ENCODE assay signal across 20 cellular contexts in the genomic region with DNA sequence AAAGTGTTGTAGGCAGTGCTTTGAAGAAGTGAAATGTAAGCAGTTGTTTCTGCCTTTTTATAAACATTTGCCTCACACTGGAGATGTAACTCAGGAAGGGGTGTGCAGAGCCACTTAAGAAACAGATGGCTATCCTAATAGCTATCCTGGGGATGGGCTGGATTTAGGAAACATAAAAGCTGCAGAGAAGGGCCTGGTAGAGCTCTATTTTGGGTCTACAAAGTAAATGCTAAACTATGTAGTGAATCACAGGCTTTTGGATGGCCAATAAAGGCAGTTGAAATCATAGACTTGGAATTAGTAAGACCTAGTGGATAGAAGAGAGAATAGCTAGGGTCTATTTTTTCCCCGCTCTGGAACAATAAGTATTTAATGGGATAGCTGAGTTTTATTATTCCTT.
A peak's percentile ranks its signal among the peaks of the same experiment; 100 is the strongest.
DNase-seq lines count a peak whose midpoint lies in the region; ATAC-seq and TF ChIP-seq lines count a peak whose summit lies in the region.
"Had no signal": no experiment of that assay in that cellular context is flagged by ENCODE, and none has a peak within 500 bp of the region (broad histone marks: within the 10 kb centered on the region; RNA-seq: fewer than 3 reads in every experiment).

No MANE protein-coding gene starts in this region.

- no peak for TF ChIP-seq POLR2A in stomach (IDR thresholded peaks at IDR 0.05)

- H3K4me3 Mint-ChIP-seq in GM23338: no peak overlapping the region
- H3K4me3 Mint-ChIP-seq: activated CD4-positive, alpha-beta memory T cell treated with anti-CD3 and anti-CD28 coated beads for 36 hours; activated naive CD4-positive, alpha-beta T cell treated with anti-CD3 and anti-CD28 coated beads, Interleukin-2, amount 10 ng/mL, durations not matched to agents 7 days and 5 days; activated T-cell treated with anti-CD3 and anti-CD28 coated beads, Interleukin-2, amount 50 U/mL, for 24 hours had no signal

- peaks cover 15% of the 10 kb centered on the region for H3K9me3 Mint-ChIP-seq in GM23338

- peaks cover 10% of the 10 kb centered on the region; the same call in 1 of the 3 replicates for H3K36me3 Mint-ChIP-seq in GM23338 (ENCODE audit: low read depth)
- H3K36me3 Mint-ChIP-seq: activated naive CD4-positive, alpha-beta T cell treated with anti-CD3 and anti-CD28 coated beads, Interleukin-2, amount 10 ng/mL, durations not matched to agents 7 days and 5 days had no signal

- H3K9me2 ChIP-seq in GM23338 (ENCODE audit: insufficient read depth): 0 out of 2 replicates have a peak, but pooled peaks cover 3% of the 10 kb centered on the region

- H3K4me2 ChIP-seq in GM23338: no peak overlapping the region

- TF ChIP-seq EP300 in stomach (IDR thresholded peaks at IDR 0.05): no peak

- ATAC-seq in GM23338 (no peak), mucosa of descending colon (peak; percentile 29)
- ATAC-seq: body of pancreas, left lung had no signal

- H3K36me3 ChIP-seq in GM23338 (ENCODE audit: insufficient read depth): no peaks in the 10 kb centered on the region
- H3K36me3 ChIP-seq in mucosa of descending colon (ENCODE audit: low read depth): no peaks in the 10 kb centered on the region
- no peaks in the 10 kb centered on the region for H3K36me3 ChIP-seq in stomach
- H3K36me3 ChIP-seq: left lung, neutrophil, WERI-Rb-1 had no signal

- H3K4me1 ChIP-seq in GM23338 (ENCODE audit: insufficient read depth) (no peaks in the 10 kb centered on the region), mucosa of descending colon (ENCODE audit: low read depth) (no peaks in the 10 kb centered on the region), stomach (peaks cover 0 to 9% (median 0%) of the 10 kb centered on the region in 4 donors)
- H3K4me1 ChIP-seq: body of pancreas, left lung had no signal

- 0 out of 2 replicates have a peak overlapping the region, but pooled peaks have one; percentile 3 for H2AFZ ChIP-seq in GM23338

- WGBS in stomach, 5 donors: 74 to 90% (median 83%) methylated on average over 1 of the region's 1 CpG

- H3K27me3 Mint-ChIP-seq in GM23338 (ENCODE audit: insufficient read depth, low read depth, poor library complexity): no peaks in the 10 kb centered on the region
- H3K27me3 Mint-ChIP-seq: activated CD4-positive, alpha-beta memory T cell treated with anti-CD3 and anti-CD28 coated beads for 36 hours; activated naive CD4-positive, alpha-beta T cell treated with anti-CD3 and anti-CD28 coated beads, Interleukin-2, amount 10 ng/mL, durations not matched to agents 7 days and 5 days had no signal

- H3K27ac ChIP-seq in AG04450 (ENCODE audit: low read depth, low read length): no peak overlapping the region
- no peak overlapping the region for H3K27ac ChIP-seq in GM23338 (ENCODE audit: low read depth)
- peak overlapping the region; percentile 14 to 20 for H3K27ac ChIP-seq in coronary artery
- H3K27ac ChIP-seq in stomach: peak overlapping the region in 1 of 5 donors; percentile 3
- H3K27ac ChIP-seq: body of pancreas, left lung, neutrophil, WERI-Rb-1 had no signal

- TF ChIP-seq CTCF in AG04450 (IDR thresholded peaks at IDR 0.05; ENCODE audit: low read depth, low read length): no peak
- TF ChIP-seq CTCF in GM23338 (conservative IDR thresholded peaks at IDR 0.05; ENCODE audit: low read depth in 2 of 2): no peak
- TF ChIP-seq CTCF in coronary artery (IDR thresholded peaks at IDR 0.05): no peak
- TF ChIP-seq CTCF in mucosa of descending colon (IDR thresholded peaks at IDR 0.05): no peak
- no peak for TF ChIP-seq CTCF in stomach (IDR thresholded peaks at IDR 0.05)

- no peaks in the 10 kb centered on the region for H3F3A ChIP-seq in GM23338 (replicated peaks; ENCODE audit: low read depth)

- no peaks in the 10 kb centered on the region for H4K20me1 ChIP-seq in GM23338 (replicated peaks; ENCODE audit: insufficient read depth)

- H3K27me3 ChIP-seq in AG04450 (ENCODE audit: control insufficient read depth, insufficient read depth, low read length): no peaks in the 10 kb centered on the region
- no peaks in the 10 kb centered on the region for H3K27me3 ChIP-seq in GM23338 (ENCODE audit: insufficient read depth)
- H3K27me3 ChIP-seq in stomach: no peaks in the 10 kb centered on the region
- H3K27me3 ChIP-seq: body of pancreas, left lung, neutrophil had no signal

- POLR2A ChIA-PET in AG04450 (lab: Yijun Ruan, JAX) (no interaction called here), HEK293T (lab: Yijun Ruan, JAX) (no interaction called here)

- H3K4me1 Mint-ChIP-seq in GM23338: no peaks in the 10 kb centered on the region
- H3K4me1 Mint-ChIP-seq: activated naive CD4-positive, alpha-beta T cell treated with anti-CD3 and anti-CD28 coated beads, Interleukin-2, amount 10 ng/mL, durations not matched to agents 7 days and 5 days had no signal

- H3K9me3 ChIP-seq in AG04450 (ENCODE audit: control insufficient read depth, insufficient read depth, low read length) (peaks cover 3% of the 10 kb centered on the region), mucosa of descending colon (peaks cover 3% of the 10 kb centered on the region), stomach (peaks cover 0 to 3% (median 0%) of the 10 kb centered on the region in 4 donors)
- H3K9me3 ChIP-seq: body of pancreas, neutrophil had no signal

- H3K79me2 ChIP-seq in GM23338 (replicated peaks; ENCODE audit: insufficient read depth): no peaks in the 10 kb centered on the region

- CTCF ChIA-PET in AG04450 (lab: Charles Lee) (interaction anchor here (0.7 to 2.4 kb wide), 5 partner anchors 9 to 71 kb away, joined by 3 to 10 read pairs (median 3); no protein-coding TSS in a partner anchor), HEK293T (lab: Yijun Ruan, JAX) (no interaction called here)

- H3K27ac Mint-ChIP-seq in GM23338: no peak overlapping the region
- H3K27ac Mint-ChIP-seq: activated CD4-positive, alpha-beta memory T cell treated with anti-CD3 and anti-CD28 coated beads for 36 hours; activated naive CD4-positive, alpha-beta T cell treated with anti-CD3 and anti-CD28 coated beads, Interleukin-2, amount 10 ng/mL, durations not matched to agents 7 days and 5 days; activated T-cell treated with anti-CD3 and anti-CD28 coated beads, Interleukin-2, amount 50 U/mL, for 24 hours had no signal

- peak; percentile 37 for DNase-seq in AG04450 (ENCODE audit: low read depth, low spot score)
- no peak for DNase-seq in GM23338 (ENCODE audit: low spot score)
- DNase-seq in coronary artery (ENCODE audit: low spot score): no peak
- DNase-seq in mucosa of descending colon: no peak
- DNase-seq in stomach: no peak
- no peak for DNase-seq in putamen (ENCODE audit: low spot score)
- no peak for DNase-seq in HEK293T (ENCODE audit: extremely low spot score)
- no peak for DNase-seq in NCI-H146 treated with DMSO at 0.1 percent for 48 hours (lab: John Stamatoyannopoulos, UW; ENCODE audit: unreplicated experiment)
- DNase-seq: ACHN; activated CD4-positive, alpha-beta memory T cell treated with anti-CD3 and anti-CD28 coated beads for 36 hours; activated naive CD4-positive, alpha-beta T cell treated with anti-CD3 and anti-CD28 coated beads, Interleukin-2, amount 10 ng/mL, durations not matched to agents 7 days and 5 days; activated T-cell treated with anti-CD3 and anti-CD28 coated beads, Interleukin-2, amount 50 U/mL, for 24 hours; body of pancreas; left lung; NCI-H1436 treated with DMSO at 0.1 percent for 48 hours; NCI-H510A; OCI-M1; SHP77 treated with DMSO at 0.1 percent for 48 hours; WERI-Rb-1 had no signal

- intact Hi-C loops in mucosa of descending colon (cut with DNase I, micrococcal nuclease): no loop called here
- intact Hi-C loops in stomach (cut with DNase I; ENCODE audit: low total_unique reads): no loop called here

- H3K4me3 ChIP-seq in AG04450 (ENCODE audit: low read depth, low read length) (no peak overlapping the region), GM23338 (no peak overlapping the region), coronary artery (no peak overlapping the region), mucosa of descending colon (no peak overlapping the region), stomach (no peak overlapping the region)
- H3K4me3 ChIP-seq: body of pancreas, left lung had no signal

TF ChIP-seq in HEK293T, 16 proteins besides CTCF, POLR2A, EP300 and RAD21:
- TF ChIP-seq TARDBP (IDR thresholded peaks at IDR 0.05) (no peak), ZNF384 (IDR thresholded peaks at IDR 0.05) (no peak), L3MBTL2 (conservative IDR thresholded peaks at IDR 0.05) (no peak), FOXK2 (IDR thresholded peaks at IDR 0.05) (no peak), HDGF (IDR thresholded peaks at IDR 0.05; ENCODE audit: borderline replicate concordance) (no peak), CTBP1 (IDR thresholded peaks at IDR 0.05; ENCODE audit: borderline replicate concordance) (no peak), NFRKB (IDR thresholded peaks at IDR 0.05) (no peak)

Comparison
In these comparisons a context has a peak if more than half of its experiments do, and no peak if none do; other contexts are left out.
1. H3K27ac ChIP-seq: peak in coronary artery (2 of 2); none in AG04450 (single experiment) and GM23338 (single experiment).